Comparison of ENCODE assay signal across 22 cellular contexts in the genomic region with DNA sequence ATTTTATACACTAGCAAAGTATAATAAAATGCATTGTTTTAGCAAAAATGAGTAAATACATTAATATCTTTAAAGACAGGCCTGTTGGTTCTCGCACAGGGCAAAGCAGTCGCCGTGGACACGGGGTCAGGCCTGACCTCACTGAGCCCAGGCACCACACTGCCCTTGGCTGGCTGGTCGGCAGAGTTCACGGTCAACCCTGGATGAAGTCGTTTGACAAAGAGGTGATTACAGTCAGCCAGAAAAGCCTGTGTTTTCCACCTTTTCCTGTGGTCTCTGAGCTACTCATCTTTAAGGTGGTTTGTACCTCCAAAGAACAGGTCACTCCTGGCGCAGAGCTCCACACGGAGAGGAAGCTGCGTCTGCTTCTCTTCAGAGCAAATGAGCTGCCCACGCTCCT.
DNase-seq lines count a peak whose midpoint lies in the region; ATAC-seq and TF ChIP-seq lines count a peak whose summit lies in the region.
"Had no signal": no experiment of that assay in that cellular context is flagged by ENCODE, and none has a peak within 500 bp of the region (broad histone marks: within the 10 kb centered on the region; RNA-seq: fewer than 3 reads in every experiment).

No MANE protein-coding gene starts in this region.

- no peaks in the 10 kb centered on the region for H3K36me3 Mint-ChIP-seq in chondrocyte (ENCODE audit: low read depth)

- peaks cover 11% of the 10 kb centered on the region for H3K4me1 Mint-ChIP-seq in chondrocyte (ENCODE audit: low read depth)

- H3K27ac Mint-ChIP-seq in chondrocyte (ENCODE audit: unreplicated experiment), result no peak overlapping the region
- H3K27ac Mint-ChIP-seq: activated CD8-positive, alpha-beta T cell treated with anti-CD3 and anti-CD28 coated beads, Interleukin-2, amount 10 ng/mL, durations not matched to agents 7 days and 5 days; dendritic cell treated with granulocyte-macrophage colony-stimulating factor and Interleukin-4, amounts not matched to agents 40 ng/mL and 50 ng/mL, for 4 days; nephron had no signal

- H3K36me3 ChIP-seq in osteoblast (ENCODE audit: insufficient read depth, low read length) (no peaks in the 10 kb centered on the region), testis (ENCODE audit: low read depth, missing control alignments) (no peaks in the 10 kb centered on the region)
- H3K36me3 ChIP-seq: heart left ventricle, SJSA1 had no signal

- peaks cover 16% of the 10 kb centered on the region for H3K27me3 Mint-ChIP-seq in chondrocyte (ENCODE audit: low read depth)

- peaks cover 6% of the 10 kb centered on the region for H3K9me3 Mint-ChIP-seq in chondrocyte (ENCODE audit: low read depth)
- H3K9me3 Mint-ChIP-seq: nephron had no signal

- H3K79me2 ChIP-seq in osteoblast (ENCODE audit: insufficient read depth, low read length), result no peaks in the 10 kb centered on the region

- intact Hi-C loops in testis (cut with DNase I; ENCODE audit: low total_unique reads) (no loop called here), left colon (cut with DNase I, micrococcal nuclease) (no loop called here)

- H4K20me1 ChIP-seq in osteoblast (ENCODE audit: insufficient read depth, low read length), result no peaks in the 10 kb centered on the region

- no peak overlapping the region for H3K4me3 ChIP-seq in osteoblast (ENCODE audit: insufficient read depth, low read length)
- no peak overlapping the region for H3K4me3 ChIP-seq in testis
- H3K4me3 ChIP-seq: heart left ventricle, mucosa of descending colon, SJSA1 had no signal

- no peak for TF ChIP-seq POLR2A in testis (IDR thresholded peaks at IDR 0.05)
- TF ChIP-seq POLR2A in GM18505 (IDR thresholded peaks at IDR 0.05; ENCODE audit: borderline replicate concordance, extremely low read depth, insufficient read depth, insufficient read length), result no peak

- H3K27me3 ChIP-seq in osteoblast (ENCODE audit: insufficient read depth, low read length) (no peaks in the 10 kb centered on the region), testis (no peaks in the 10 kb centered on the region)
- H3K27me3 ChIP-seq: SJSA1 had no signal

- TF ChIP-seq CTCF in chondrocyte (IDR thresholded peaks at IDR 0.05) (no peak), osteoblast (IDR thresholded peaks at IDR 0.05; ENCODE audit: extremely low read depth, low read depth, low read length) (no peak), testis (IDR thresholded peaks at IDR 0.05) (no peak)

- no peak overlapping the region for H3K4me2 ChIP-seq in osteoblast (ENCODE audit: insufficient read depth, low read length)

- no peak overlapping the region for H3K4me3 Mint-ChIP-seq in chondrocyte (ENCODE audit: unreplicated experiment)
- H3K4me3 Mint-ChIP-seq: activated CD8-positive, alpha-beta T cell treated with anti-CD3 and anti-CD28 coated beads, Interleukin-2, amount 10 ng/mL, durations not matched to agents 7 days and 5 days; dendritic cell treated with granulocyte-macrophage colony-stimulating factor and Interleukin-4, amounts not matched to agents 40 ng/mL and 50 ng/mL, for 4 days; nephron had no signal

- H3K4me1 ChIP-seq in osteoblast (ENCODE audit: insufficient read depth, low read length) (no peaks in the 10 kb centered on the region), testis (no peaks in the 10 kb centered on the region)
- H3K4me1 ChIP-seq: SJSA1 had no signal

- ATAC-seq in GM18505 (IDR thresholded peaks at IDR 0.05; ENCODE audit: unreplicated experiment), result no peak
- no peak for ATAC-seq in left colon
- no peak for ATAC-seq in HG03139 (IDR thresholded peaks at IDR 0.05; ENCODE audit: unreplicated experiment)
- ATAC-seq: activated CD8-positive, alpha-beta T cell treated with anti-CD3 and anti-CD28 coated beads, Interleukin-2, amount 10 ng/mL, durations not matched to agents 7 days and 5 days; heart left ventricle; mucosa of descending colon had no signal

- no peak overlapping the region for H2AFZ ChIP-seq in osteoblast (ENCODE audit: low read length)

- H3K27ac ChIP-seq in osteoblast (ENCODE audit: low read depth, low read length), result no peak overlapping the region
- H3K27ac ChIP-seq in testis, result no peak overlapping the region
- H3K27ac ChIP-seq: heart left ventricle, SJSA1 had no signal

- H3K9me3 ChIP-seq in osteoblast (ENCODE audit: low read depth, low read length) (no peaks in the 10 kb centered on the region), testis (no peaks in the 10 kb centered on the region)
- H3K9me3 ChIP-seq: heart left ventricle, mucosa of descending colon had no signal

- 84 to 91% methylated on average over 11 of the region's 11 CpGs for WGBS in testis, 2 donors

- peak; percentile 15 for DNase-seq in activated CD8-positive, alpha-beta memory T cell treated with anti-CD3 and anti-CD28 coated beads, Interleukin-2, amount 50 U/mL, for 48 hours
- no peak for DNase-seq in activated CD8-positive, alpha-beta memory T cell treated with anti-CD3 and anti-CD28 coated beads for 24 hours
- DNase-seq in chondrocyte (ENCODE audit: low spot score) (peak; percentile 41), osteoblast (ENCODE audit: insufficient read length, low spot score, missing footprints) (peak; percentile 56), testis (peak; percentile 8), left colon (no peak)
- DNase-seq: activated CD8-positive, alpha-beta T cell treated with anti-CD3 and anti-CD28 coated beads, Interleukin-2, amount 10 ng/mL, durations not matched to agents 7 days and 5 days; central memory CD4-positive, alpha-beta T cell; DMS79 treated with DMSO at 0.1 percent for 48 hours; foreskin melanocyte; KBM-7; mucosa of descending colon; NCI-H1092; NCI-H1694 treated with DMSO at 0.1 percent for 48 hours; T-helper 9 cell; trophoblast cell had no signal

Comparison
In these comparisons a context has a peak if more than half of its experiments do, and no peak if none do; other contexts are left out.
1. DNase-seq: peak in activated CD8-positive, alpha-beta memory T cell treated with anti-CD3 and anti-CD28 coated beads, Interleukin-2, amount 50 U/mL, for 48 hours (single experiment), chondrocyte (single experiment), osteoblast (single experiment) and testis (single experiment); none in activated CD8-positive, alpha-beta memory T cell treated with anti-CD3 and anti-CD28 coated beads for 24 hours (single experiment) and left colon (0 of 2).